Comparison of ENCODE assay signal across 16 cellular contexts in the genomic region with DNA sequence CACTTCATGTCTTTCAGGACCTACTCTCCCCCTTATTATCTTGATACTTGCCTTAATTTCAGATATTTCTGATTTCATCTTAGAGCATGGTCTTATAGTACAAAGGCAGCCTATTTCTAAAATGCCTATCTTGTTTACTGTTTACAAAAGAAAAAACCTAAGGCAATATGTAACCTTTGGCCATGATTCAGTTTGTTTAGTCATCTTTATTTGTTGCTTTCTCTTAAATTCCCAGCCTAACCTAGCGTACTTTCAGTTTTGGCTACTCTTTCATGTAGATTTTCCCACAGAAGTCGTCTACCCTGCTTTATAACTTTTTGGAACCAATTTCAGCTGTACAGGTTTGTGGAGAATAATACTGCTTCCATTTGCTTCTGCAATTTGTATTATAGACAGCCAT.
"Had no signal": no experiment of that assay in that cellular context is flagged by ENCODE, and none has a peak within 500 bp of the region (broad histone marks: within the 10 kb centered on the region; RNA-seq: fewer than 3 reads in every experiment).

No MANE protein-coding gene starts in this region.

- ATAC-seq: activated CD4-positive, alpha-beta T cell treated with anti-CD3 and anti-CD28 coated beads for 36 hours; esophagus mucosa; left ventricle myocardium superior; pancreas had no signal

- DNase-seq: activated CD4-positive, alpha-beta memory T cell treated with anti-CD3 and anti-CD28 coated beads, Interleukin-2, amount 10 ng/mL, durations not matched to agents 7 days and 5 days; activated CD4-positive, alpha-beta T cell treated with anti-CD3 and anti-CD28 coated beads for 36 hours; activated naive CD8-positive, alpha-beta T cell treated with anti-CD3 and anti-CD28 coated beads, Interleukin-2, amount 10 ng/mL, durations not matched to agents 7 days and 5 days; central memory CD4-positive, alpha-beta T cell; kidney; left ventricle myocardium superior; pancreas; small intestine; T1000; transverse colon; WERI-Rb-1 had no signal

- H3K4me3 Mint-ChIP-seq: activated CD4-positive, alpha-beta memory T cell treated with anti-CD3 and anti-CD28 coated beads, Interleukin-2, amount 10 ng/mL, durations not matched to agents 7 days and 5 days; activated CD4-positive, alpha-beta T cell treated with anti-CD3 and anti-CD28 coated beads for 36 hours; activated naive CD8-positive, alpha-beta T cell treated with anti-CD3 and anti-CD28 coated beads, Interleukin-2, amount 10 ng/mL, durations not matched to agents 7 days and 5 days; dendritic cell treated with granulocyte-macrophage colony-stimulating factor and Interleukin-4, amounts not matched to agents 40 ng/mL and 50 ng/mL, for 4 days; mesothelial cell of epicardium; neural progenitor cell had no signal

- H3K4me1 Mint-ChIP-seq: activated CD4-positive, alpha-beta memory T cell treated with anti-CD3 and anti-CD28 coated beads, Interleukin-2, amount 10 ng/mL, durations not matched to agents 7 days and 5 days; activated naive CD8-positive, alpha-beta T cell treated with anti-CD3 and anti-CD28 coated beads, Interleukin-2, amount 10 ng/mL, durations not matched to agents 7 days and 5 days; mesothelial cell of epicardium had no signal

- H3K9me3 Mint-ChIP-seq: activated CD4-positive, alpha-beta memory T cell treated with anti-CD3 and anti-CD28 coated beads, Interleukin-2, amount 10 ng/mL, durations not matched to agents 7 days and 5 days; activated naive CD8-positive, alpha-beta T cell treated with anti-CD3 and anti-CD28 coated beads, Interleukin-2, amount 10 ng/mL, durations not matched to agents 7 days and 5 days; dendritic cell treated with granulocyte-macrophage colony-stimulating factor and Interleukin-4, amounts not matched to agents 40 ng/mL and 50 ng/mL, for 4 days; mesothelial cell of epicardium; neural progenitor cell had no signal

- H3K27ac Mint-ChIP-seq: activated CD4-positive, alpha-beta memory T cell treated with anti-CD3 and anti-CD28 coated beads, Interleukin-2, amount 10 ng/mL, durations not matched to agents 7 days and 5 days; activated CD4-positive, alpha-beta T cell treated with anti-CD3 and anti-CD28 coated beads for 36 hours; activated naive CD8-positive, alpha-beta T cell treated with anti-CD3 and anti-CD28 coated beads, Interleukin-2, amount 10 ng/mL, durations not matched to agents 7 days and 5 days; dendritic cell treated with granulocyte-macrophage colony-stimulating factor and Interleukin-4, amounts not matched to agents 40 ng/mL and 50 ng/mL, for 4 days; mesothelial cell of epicardium; neural progenitor cell had no signal

- H3K27me3 Mint-ChIP-seq: activated CD4-positive, alpha-beta memory T cell treated with anti-CD3 and anti-CD28 coated beads, Interleukin-2, amount 10 ng/mL, durations not matched to agents 7 days and 5 days; activated CD4-positive, alpha-beta T cell treated with anti-CD3 and anti-CD28 coated beads for 36 hours; activated naive CD8-positive, alpha-beta T cell treated with anti-CD3 and anti-CD28 coated beads, Interleukin-2, amount 10 ng/mL, durations not matched to agents 7 days and 5 days; dendritic cell treated with granulocyte-macrophage colony-stimulating factor and Interleukin-4, amounts not matched to agents 40 ng/mL and 50 ng/mL, for 4 days had no signal

- H3K27ac ChIP-seq: ascending aorta, neural progenitor cell, pancreas, transverse colon, WERI-Rb-1 had no signal
